In the genomic region with DNA sequence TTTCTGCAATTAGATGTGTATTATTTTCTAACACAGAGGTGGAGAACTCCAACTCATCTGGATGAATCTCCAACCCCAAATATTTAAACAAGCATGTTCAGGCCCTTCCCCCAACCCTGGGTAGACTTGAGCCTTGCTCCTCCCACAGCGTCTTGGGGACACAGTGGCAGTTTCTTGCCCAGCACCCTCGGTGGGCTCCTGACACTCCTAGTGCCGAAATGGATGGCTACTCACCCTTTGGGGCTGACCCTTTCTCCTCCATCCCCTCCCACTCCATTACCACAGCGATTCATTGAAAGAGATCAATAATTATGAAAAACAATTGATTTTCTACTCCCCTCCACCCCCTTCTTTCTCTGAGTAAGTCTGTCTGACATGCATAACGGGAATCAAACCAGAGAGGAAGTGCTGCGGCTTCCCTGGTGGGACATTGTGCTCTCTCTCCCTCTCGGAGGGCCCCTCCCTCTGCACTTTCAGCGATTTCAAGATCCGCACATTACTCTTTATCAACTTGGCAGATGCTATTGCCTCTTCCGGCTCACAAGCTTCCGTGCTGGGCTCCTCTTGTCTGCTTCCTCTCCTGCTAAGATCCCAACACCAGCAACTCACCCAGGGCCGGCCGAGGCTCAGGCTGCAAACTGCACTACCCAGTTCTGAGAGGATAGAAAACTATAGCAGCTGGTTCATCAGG, we compare ENCODE assay signal across 8 cellular contexts.
DNase-seq lines count a peak whose midpoint lies in the region; ATAC-seq and TF ChIP-seq lines count a peak whose summit lies in the region.

No MANE protein-coding gene starts in this region.

- H3K9me3 Mint-ChIP-seq in activated naive CD8-positive, alpha-beta T cell (ENCODE audit: low read depth): no peaks in the 10 kb centered on the region

- peak overlapping the region; percentile 85 for H3K27ac Mint-ChIP-seq in activated naive CD8-positive, alpha-beta T cell

- H3K27me3 Mint-ChIP-seq in activated naive CD8-positive, alpha-beta T cell: no peaks in the 10 kb centered on the region

- no peak overlapping the region for H3K4me3 ChIP-seq in GM12865 (ENCODE audit: low read depth, low read length)

- peaks cover 37% of the 10 kb centered on the region for H3K4me1 Mint-ChIP-seq in activated naive CD8-positive, alpha-beta T cell (ENCODE audit: low read depth)

- DNase-seq in GM12865 (ENCODE audit: low read depth) (peak; percentile 7), NOMO-1 treated with dmso at 0.1 percent for 144 hours (lab: John Stamatoyannopoulos, UW; ENCODE audit: unreplicated experiment) (peak; percentile 3), iPS-NIHi11 (ENCODE audit: low spot score) (peak; percentile 45), NCI-H226 (no peak), GM13977 (ENCODE audit: low spot score) (no peak)
- peak in 2 of 3 donors; percentile 4 to 5 for DNase-seq in stimulated activated CD4-positive, alpha-beta T cell treated with anti-CD3 and anti-CD28 coated beads, TNF-alpha, amount 100 ng/mL, for 1 hour (ENCODE audit: low read depth in 3 of 3, low spot score in 1 of 3)

- no peaks in the 10 kb centered on the region for H3K36me3 Mint-ChIP-seq in activated naive CD8-positive, alpha-beta T cell

- no peak for ATAC-seq in HG03025 (IDR thresholded peaks at IDR 0.05; ENCODE audit: low FRiP score, unreplicated experiment)

- TF ChIP-seq CTCF in GM12865 (IDR thresholded peaks at IDR 0.05; ENCODE audit: insufficient read depth, low read depth, low read length, missing control alignments): no peak
- no peak for TF ChIP-seq CTCF in GM13977 (IDR thresholded peaks at IDR 0.05; ENCODE audit: extremely low read depth, insufficient read depth, missing control alignments)

- H3K4me3 Mint-ChIP-seq in activated naive CD8-positive, alpha-beta T cell: peak overlapping the region; percentile 91

- in situ Hi-C loops in GM13977 (cut with MboI; ENCODE audit: low pct_unique_long_range_greater_than_20kb, low sequenced_read_pairs, unreplicated experiment): no loop called here

Comparison
In these comparisons a context has a peak if more than half of its experiments do, and no peak if none do; other contexts are left out.
1. DNase-seq: peak in GM12865 (single experiment), NOMO-1 treated with dmso at 0.1 percent for 144 hours (single experiment), iPS-NIHi11 (single experiment) and stimulated activated CD4-positive, alpha-beta T cell treated with anti-CD3 and anti-CD28 coated beads, TNF-alpha, amount 100 ng/mL, for 1 hour (2 of 3); none in NCI-H226 (single experiment) and GM13977 (single experiment).